2 cellular contexts compared by ENCODE assay signal in genomic region chr10:95217476-95217875, GRCh38.
TF ChIP-seq lines count a peak whose summit lies in the region.

No MANE protein-coding gene starts in this region.

TF ChIP-seq in A549, 52 proteins besides CTCF, POLR2A, EP300 and RAD21 (continued from another document):
- TF ChIP-seq KDM5A (IDR thresholded peaks at IDR 0.05) (no peak), MAFK (IDR thresholded peaks at IDR 0.05; ENCODE audit: partially characterized antibody) (no peak), HES2 (IDR thresholded peaks at IDR 0.05) (no peak), TFCP2L1 (CRISPR knock-in tag; IDR thresholded peaks at IDR 0.05) (no peak), CBX2 (IDR thresholded peaks at IDR 0.05; ENCODE audit: borderline replicate concordance, low read depth) (no peak), EHMT2 (IDR thresholded peaks at IDR 0.05; ENCODE audit: low read depth) (no peak), CEBPB (IDR thresholded peaks at IDR 0.05) (no peak), SREBF2 (IDR thresholded peaks at IDR 0.05) (no peak), HEYL (CRISPR knock-in tag; IDR thresholded peaks at IDR 0.05) (no peak)
TF ChIP-seq in A549: peak in this region for 0.

TF ChIP-seq in WTC11, 78 proteins besides CTCF, POLR2A, EP300 and RAD21 (continued from another document):
- no peak for TF ChIP-seq GABPB1 (CRISPR knock-in tag; IDR thresholded peaks at IDR 0.05)
- no peak for TF ChIP-seq HMGA2 (CRISPR knock-in tag; IDR thresholded peaks at IDR 0.05)
- TF ChIP-seq MYBL2 (CRISPR knock-in tag; IDR thresholded peaks at IDR 0.05) = no peak
- TF ChIP-seq NFATC4 (CRISPR knock-in tag; IDR thresholded peaks at IDR 0.05) = no peak
- TF ChIP-seq ZNF281 (CRISPR knock-in tag; IDR thresholded peaks at IDR 0.05) = no peak
